In the genomic region with DNA sequence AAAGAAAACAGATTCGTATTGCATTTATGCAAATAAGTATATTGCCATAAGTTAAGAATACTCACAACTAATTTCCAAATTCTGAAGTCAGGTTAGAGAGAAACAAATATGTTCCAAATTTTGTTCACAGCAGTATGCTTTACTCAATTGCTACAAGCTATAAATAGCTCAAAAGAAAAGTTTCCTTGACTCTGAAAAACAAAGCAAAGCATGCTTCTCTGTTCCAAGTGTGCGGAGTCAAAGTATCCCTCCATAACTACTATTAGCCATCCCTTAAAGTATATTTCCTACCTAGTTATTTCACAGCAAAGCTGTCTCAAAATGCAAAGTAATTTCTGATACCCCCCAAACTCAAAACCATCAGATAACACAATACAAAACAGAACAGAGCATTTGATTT, we compare ENCODE assay signal across 23 cellular contexts.
"Had no signal": no experiment of that assay in that cellular context is flagged by ENCODE, and none has a peak within 500 bp of the region (broad histone marks: within the 10 kb centered on the region; RNA-seq: fewer than 3 reads in every experiment).

No MANE protein-coding gene starts in this region.

- H3K27me3 ChIP-seq: neutrophil, ovary had no signal

- H3K9me3 ChIP-seq: mucosa of descending colon, neutrophil, ovary, prostate gland had no signal

- H3K27ac ChIP-seq: neutrophil, ovary, prostate gland, SK-N-MC, WERI-Rb-1 had no signal

- H3K4me1 ChIP-seq: prostate gland had no signal

- DNase-seq: activated CD4-positive, alpha-beta T cell treated with anti-CD3 and anti-CD28 coated beads for 48 hours; activated CD4-positive, alpha-beta T cell treated with anti-CD3 and anti-CD28 coated beads, Interleukin-2, amount 50 U/mL, for 48 hours; activated CD8-positive, alpha-beta memory T cell treated with anti-CD3 and anti-CD28 coated beads for 24 hours; activated effector memory CD4-positive, alpha-beta T cell treated with Interleukin-2 at 50 U/mL for 16 hours; activated naive CD4-positive, alpha-beta T cell treated with Interleukin-2 at 50 U/mL for 16 hours; anterior cingulate cortex; caudate nucleus; head of caudate nucleus; mucosa of descending colon; ovary; retina; stimulated activated CD4-positive, alpha-beta T cell treated with anti-CD3 and anti-CD28 coated beads, Interleukin-12 subunit alpha, Interleukin-12 subunit beta, amount 100 ng/mL, for 4 hours; stimulated activated CD4-positive, alpha-beta T cell treated with anti-CD3 and anti-CD28 coated beads, Interleukin-4, amount 100 ng/mL, for 1 hour; T-helper 17 cell; T1000; WERI-Rb-1 had no signal

- H3K36me3 ChIP-seq: ovary, prostate gland, WERI-Rb-1 had no signal

- H3K4me3 ChIP-seq: lung, mucosa of descending colon, ovary, prostate gland, SK-N-MC had no signal

- ATAC-seq: activated CD4-positive, CD25-positive, alpha-beta regulatory T cell treated with anti-CD3 and anti-CD28 coated beads, Interleukin-2, amount 50 U/mL, for 24 hours; mucosa of descending colon; natural killer cell treated with Interleukin-12 subunit alpha and Interleukin-12 subunit beta and Interleukin-15 and Interleukin-18, amount 100 ng/mL, for 72 hours; stimulated activated effector memory CD8-positive, alpha-beta T cell treated with anti-CD3 and anti-CD28 coated beads, Interleukin-12 subunit alpha, Interleukin-12 subunit beta, amount 100 ng/mL, for 72 hours; T-helper 17 cell had no signal
